ENCODE assay signal across 8 cellular contexts in the genomic region with DNA sequence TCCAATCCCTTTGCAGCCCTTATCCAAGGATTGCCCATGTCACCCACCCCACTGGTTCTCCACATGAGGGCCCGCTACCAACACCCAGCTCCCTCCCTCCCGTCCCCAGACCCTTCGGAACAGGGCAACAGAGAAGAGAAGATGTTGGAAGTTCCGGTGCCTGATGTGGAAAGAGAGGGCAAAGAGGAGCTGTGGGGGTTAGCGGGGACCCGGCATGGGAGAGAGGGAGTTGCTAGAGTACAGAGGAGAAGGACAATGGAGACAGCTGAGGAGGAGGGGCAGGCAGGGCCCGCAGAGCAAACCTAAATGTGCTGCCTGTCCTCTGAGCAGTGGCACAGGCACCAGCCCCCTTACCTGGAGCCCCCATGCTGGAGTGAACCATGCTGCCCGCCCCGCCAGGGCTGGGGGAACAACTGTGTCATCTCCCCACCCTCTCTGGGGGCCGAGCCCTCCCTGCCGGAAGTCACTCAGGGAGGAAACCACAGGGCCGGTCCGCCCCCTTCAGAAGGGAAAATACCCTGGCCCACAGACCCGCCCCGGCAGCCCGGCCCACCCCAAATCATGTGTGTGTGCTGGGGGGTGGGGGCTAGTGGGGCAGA. TPM values are rescaled to one million over a fixed set of nuclear protein-coding genes. Genes with fewer than 3 reads are reported as not detected.
DNase-seq lines count a peak whose midpoint lies in the region; ATAC-seq and TF ChIP-seq lines count a peak whose summit lies in the region.

Gene POU2F2 (minus strand): TSS at position 417 of the 599 bp plus-strand sequence. CDS start 35 bp downstream, at position 382.

- peaks cover 0 to 14% (median 4%) of the 10 kb centered on the region in 4 donors for H3K4me1 ChIP-seq in liver (ENCODE audit: control insufficient read depth in 4 of 4, insufficient read depth in 4 of 4, low read length in 3 of 4)

- ATAC-seq in HG02759 (IDR thresholded peaks at IDR 0.05; ENCODE audit: unreplicated experiment) (peak; percentile 36), GM19463 (IDR thresholded peaks at IDR 0.05; ENCODE audit: unreplicated experiment) (no peak)

- peaks cover 0 to 3% (median 0%) of the 10 kb centered on the region in 4 donors for H3K27me3 ChIP-seq in liver (ENCODE audit: control insufficient read depth in 4 of 4, insufficient read depth in 4 of 4, low read length in 3 of 4)

- no peaks in the 10 kb centered on the region for H3K36me3 ChIP-seq in liver (ENCODE audit: control insufficient read depth in 4 of 4, insufficient read depth in 3 of 4, low read depth in 1 of 4, low read length in 3 of 4)

- peak within 1 kb of the TSS; percentile 41 for H3K4me3 ChIP-seq in astrocyte of the spinal cord (ENCODE audit: low read depth, low read length)
- H3K4me3 ChIP-seq in liver (ENCODE audit: low read depth in 1 of 3, low read length in 3 of 3) = peak within 1 kb of the TSS in 2 of 3 donors; percentile 12 to 15

- in situ Hi-C loops in astrocyte of the spinal cord (cut with HindIII; ENCODE audit: low sequenced_read_pairs) = no loop called here

- intact Hi-C loops in posterior vena cava (cut with DNase I) = loop anchor here (5.0 to 10.0 kb wide), 2 partner anchors 50 to 193 kb away; partner anchors contain the start of gene MEGF8 (in 1 of the 2)

- no peaks in the 10 kb centered on the region for H3K9me3 ChIP-seq in liver (ENCODE audit: control insufficient read depth in 4 of 4, low read length in 3 of 4)

- H3K27ac ChIP-seq in liver (ENCODE audit: low read depth in 1 of 2, low read length in 2 of 2) = peak within 1 kb of the TSS in 1 of 2 donors; percentile 6

- DNase-seq in ELR (ENCODE audit: low read depth) (peak; percentile 69), T-helper 22 cell (ENCODE audit: low read depth) (peak; percentile 92), astrocyte of the spinal cord (ENCODE audit: low read depth, low spot score) (no peak), posterior vena cava (ENCODE audit: low spot score) (no peak)
- peak; percentile 91 for DNase-seq in stimulated activated CD8-positive, alpha-beta memory T cell treated with anti-CD3 and anti-CD28 coated beads, Interleukin-15, amount 100 ng/mL, for 4 hours (ENCODE audit: low read depth in 2 of 2)

- TF ChIP-seq RAD21 in liver (IDR thresholded peaks at IDR 0.05) = no peak

- TF ChIP-seq CTCF in astrocyte of the spinal cord (IDR thresholded peaks at IDR 0.05; ENCODE audit: low read depth, low read length) (no peak), liver (IDR thresholded peaks at IDR 0.05; ENCODE audit: low read depth, low read length, missing input control) (no peak)

- WGBS in liver = 11% methylated on average over 16 of the region's 16 CpGs

- no peak within 1 kb of the TSS for H3K9ac ChIP-seq in liver (ENCODE audit: low read depth in 1 of 2, low read length in 2 of 2)

TF ChIP-seq in liver, 16 proteins besides CTCF, POLR2A, EP300 and RAD21:
- TF ChIP-seq, protein P1, sequence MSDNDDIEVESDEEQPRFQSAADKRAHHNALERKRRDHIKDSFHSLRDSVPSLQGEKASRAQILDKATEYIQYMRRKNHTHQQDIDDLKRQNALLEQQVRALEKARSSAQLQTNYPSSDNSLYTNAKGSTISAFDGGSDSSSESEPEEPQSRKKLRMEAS (IDR thresholded peaks at IDR 0.05) = no peak
- TF ChIP-seq EGR1 (IDR thresholded peaks at IDR 0.05; ENCODE audit: low read depth in 2 of 2) = no peak
- no peak for TF ChIP-seq FOXA1 (IDR thresholded peaks at IDR 0.05)
- TF ChIP-seq HNF4A (conservative IDR thresholded peaks at IDR 0.05) = no peak
- no peak for TF ChIP-seq ZBTB33 (IDR thresholded peaks at IDR 0.05)

RNA-seq across cellular contexts. Expression of gene POU2F2, which starts in this region (rescaled TPM):
- 1 to 10 TPM in 1 of 2 donors, under 1 TPM in 1; 0.75 to 1.2 TPM for total RNA-seq in liver
- 1 to 10 TPM in 1 of 2 donors, under 1 TPM in 1; 0.86 to 1.1 TPM for polyA plus RNA-seq in liver
- total RNA-seq in posterior vena cava = 1 to 10 TPM; 2.1 to 3.1 TPM

Comparison
In these comparisons a context has a peak if more than half of its experiments do, and no peak if none do; other contexts are left out.
1. DNase-seq: peak in ELR (single experiment), T-helper 22 cell (single experiment) and stimulated activated CD8-positive, alpha-beta memory T cell treated with anti-CD3 and anti-CD28 coated beads, Interleukin-15, amount 100 ng/mL, for 4 hours (2 of 2); none in astrocyte of the spinal cord (single experiment) and posterior vena cava (single experiment).